ENCODE assay signal across 15 cellular contexts in the genomic region with DNA sequence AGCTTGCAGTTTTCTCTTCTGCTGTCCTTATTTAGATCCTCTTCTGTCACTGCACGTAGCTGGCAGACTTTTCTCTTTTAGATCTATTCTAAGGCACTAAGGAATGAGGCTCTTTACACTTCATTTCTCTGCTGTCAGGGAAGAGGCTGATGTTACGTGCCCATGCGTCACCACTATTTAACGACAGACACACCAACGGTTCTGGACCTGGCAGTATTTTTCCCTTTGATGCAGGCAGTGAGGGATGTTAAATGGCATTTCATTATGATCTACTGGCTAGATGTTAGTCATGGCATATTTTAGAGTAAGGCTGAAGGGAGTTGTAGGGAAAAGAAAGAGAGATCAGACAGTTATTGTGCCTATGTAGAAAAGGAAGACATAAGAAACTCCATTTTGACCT. TPM values are rescaled to one million over a fixed set of nuclear protein-coding genes. Genes with fewer than 3 reads are reported as not detected.
DNase-seq lines count a peak whose midpoint lies in the region; ATAC-seq, FAIRE-seq and TF ChIP-seq lines count a peak whose summit lies in the region.
"Had no signal": no experiment of that assay in that cellular context is flagged by ENCODE, and none has a peak within 500 bp of the region (broad histone marks: within the 10 kb centered on the region; RNA-seq: fewer than 3 reads in every experiment).

No MANE protein-coding gene starts in this region.

- H3K27ac Mint-ChIP-seq in GM23338, result no peak overlapping the region
- no peak overlapping the region for H3K27ac Mint-ChIP-seq in astrocyte (ENCODE audit: unreplicated experiment)
- H3K27ac Mint-ChIP-seq: CD8-positive, alpha-beta memory T cell had no signal

- DNase-seq in GM23338 (ENCODE audit: low spot score) (no peak), astrocyte (ENCODE audit: low read depth) (peak; percentile 53), kidney tubule cell (ENCODE audit: low spot score) (peak; percentile 45), smooth muscle cell (lab: John Stamatoyannopoulos, UW; ENCODE audit: unreplicated experiment) (no peak), NCI-H2196 treated with DMSO at 0.1 percent for 48 hours (lab: John Stamatoyannopoulos, UW; ENCODE audit: unreplicated experiment) (no peak), NCI-H2029 treated with DMSO at 0.1 percent for 48 hours (lab: John Stamatoyannopoulos, UW) (no peak)
- no peak for DNase-seq in activated CD4-positive, alpha-beta T cell treated with anti-CD3 and anti-CD28 coated beads, Interleukin-2, amount 50 U/mL, for 1 hour
- DNase-seq: CD8-positive, alpha-beta memory T cell; DND-41; H9 had no signal

- no peaks in the 10 kb centered on the region for H3K79me2 ChIP-seq in GM23338 (replicated peaks; ENCODE audit: insufficient read depth)
- H3K79me2 ChIP-seq in astrocyte (ENCODE audit: insufficient read depth, low read length), result no peaks in the 10 kb centered on the region
- no peaks in the 10 kb centered on the region for H3K79me2 ChIP-seq in smooth muscle cell (ENCODE audit: low read depth)

- H3K27me3 Mint-ChIP-seq in GM23338 (ENCODE audit: insufficient read depth, low read depth, poor library complexity) (no peaks in the 10 kb centered on the region), astrocyte (ENCODE audit: low read depth, unreplicated experiment) (peaks cover 1% of the 10 kb centered on the region)

- no peak overlapping the region for H3K4me3 Mint-ChIP-seq in GM23338
- H3K4me3 Mint-ChIP-seq in astrocyte (ENCODE audit: unreplicated experiment), result no peak overlapping the region
- H3K4me3 Mint-ChIP-seq: CD8-positive, alpha-beta memory T cell; H9 had no signal

- H3K36me3 Mint-ChIP-seq in GM23338 (ENCODE audit: low read depth) (no peaks in the 10 kb centered on the region), astrocyte (ENCODE audit: low read depth, unreplicated experiment) (no peaks in the 10 kb centered on the region)
- H3K36me3 Mint-ChIP-seq: CD8-positive, alpha-beta memory T cell had no signal

- no peak overlapping the region for H3K9ac ChIP-seq in astrocyte (ENCODE audit: low read length)
- no peak overlapping the region for H3K9ac ChIP-seq in smooth muscle cell (ENCODE audit: low read depth)
- H3K9ac ChIP-seq: BLaER1 had no signal

- no peaks in the 10 kb centered on the region for H3K4me1 Mint-ChIP-seq in GM23338
- H3K4me1 Mint-ChIP-seq in astrocyte (ENCODE audit: low read depth, unreplicated experiment), result peaks cover 22% of the 10 kb centered on the region
- H3K4me1 Mint-ChIP-seq: CD8-positive, alpha-beta memory T cell had no signal

- H3K4me2 ChIP-seq in GM23338 (no peak overlapping the region), astrocyte (ENCODE audit: low read length) (peak overlapping the region; percentile 9), smooth muscle cell (peak overlapping the region; percentile 23)
- H3K4me2 ChIP-seq: BLaER1 had no signal

- no peaks in the 10 kb centered on the region for H3K36me3 ChIP-seq in GM23338 (ENCODE audit: insufficient read depth)
- H3K36me3 ChIP-seq in astrocyte (ENCODE audit: insufficient read depth, low read length), result no peaks in the 10 kb centered on the region
- H3K36me3 ChIP-seq in smooth muscle cell (ENCODE audit: low read depth), result no peaks in the 10 kb centered on the region
- H3K36me3 ChIP-seq: BLaER1 had no signal

- H3K9me3 Mint-ChIP-seq in GM23338 (no peaks in the 10 kb centered on the region), astrocyte (ENCODE audit: unreplicated experiment) (no peaks in the 10 kb centered on the region)
- H3K9me3 Mint-ChIP-seq: CD8-positive, alpha-beta memory T cell; H9 had no signal

- FAIRE-seq in astrocyte (lab: Jason Lieb, UNC), result no peak
- FAIRE-seq: A204.1 had no signal

- H3K4me3 ChIP-seq in GM23338 (no peak overlapping the region), astrocyte (ENCODE audit: insufficient read depth, low read depth, low read length) (no peak overlapping the region), smooth muscle cell (no peak overlapping the region)
- H3K4me3 ChIP-seq: BLaER1 had no signal

- H2AFZ ChIP-seq in GM23338 (peak overlapping the region; percentile 59; the same call in 1 of the 2 replicates), astrocyte (ENCODE audit: low read depth, low read length) (no peak overlapping the region), smooth muscle cell (ENCODE audit: low read depth) (peak overlapping the region; percentile 56)

- no peaks in the 10 kb centered on the region for H3K4me1 ChIP-seq in GM23338 (ENCODE audit: insufficient read depth)
- peaks cover 13% of the 10 kb centered on the region for H3K4me1 ChIP-seq in astrocyte (ENCODE audit: insufficient read depth, low read length)
- H3K4me1 ChIP-seq in smooth muscle cell (ENCODE audit: low read depth), result peaks cover 4% of the 10 kb centered on the region
- H3K4me1 ChIP-seq: BLaER1 had no signal

- H3K27ac ChIP-seq in GM23338 (ENCODE audit: low read depth) (no peak overlapping the region), astrocyte (ENCODE audit: low read depth, low read length) (no peak overlapping the region), smooth muscle cell (ENCODE audit: low read depth) (peak overlapping the region; percentile 58)
- H3K27ac ChIP-seq: BLaER1, HL-60 had no signal

- H4K20me1 ChIP-seq in GM23338 (replicated peaks; ENCODE audit: insufficient read depth) (no peaks in the 10 kb centered on the region), astrocyte (ENCODE audit: insufficient read depth, low read length) (no peaks in the 10 kb centered on the region), smooth muscle cell (ENCODE audit: low read depth) (no peaks in the 10 kb centered on the region)
- H4K20me1 ChIP-seq: BLaER1 had no signal

- 24% methylated on average over 5 of the region's 5 CpGs for WGBS in smooth muscle cell (ENCODE audit: low lambda C conversion rate)

- H3F3A ChIP-seq in GM23338 (replicated peaks; ENCODE audit: low read depth) (no peaks in the 10 kb centered on the region), smooth muscle cell (ENCODE audit: low read depth) (no peaks in the 10 kb centered on the region)

- no peaks in the 10 kb centered on the region for H3K9me2 ChIP-seq in GM23338 (ENCODE audit: insufficient read depth)

- TF ChIP-seq CTCF in GM23338 (conservative IDR thresholded peaks at IDR 0.05; ENCODE audit: low read depth in 2 of 2) (no peak), astrocyte (IDR thresholded peaks at IDR 0.05; ENCODE audit: insufficient read depth, low read depth, low read length) (no peak), smooth muscle cell (IDR thresholded peaks at IDR 0.05; ENCODE audit: borderline replicate concordance, insufficient read depth, poor library complexity, severe bottlenecking) (no peak)

- H3K9me3 ChIP-seq in astrocyte (ENCODE audit: insufficient read depth, low read depth, low read length) (no peaks in the 10 kb centered on the region), smooth muscle cell (replicated peaks; ENCODE audit: low read depth) (no peaks in the 10 kb centered on the region)
- H3K9me3 ChIP-seq: BLaER1, Caco-2 had no signal

- no peaks in the 10 kb centered on the region for H3K27me3 ChIP-seq in GM23338 (ENCODE audit: insufficient read depth)
- no peaks in the 10 kb centered on the region for H3K27me3 ChIP-seq in astrocyte (ENCODE audit: insufficient read depth, low read length)
- H3K27me3 ChIP-seq in smooth muscle cell (ENCODE audit: low read depth), result no peaks in the 10 kb centered on the region
- H3K27me3 ChIP-seq: BLaER1 had no signal

- ATAC-seq in GM23338, result no peak
- ATAC-seq in HG03521 (IDR thresholded peaks at IDR 0.05; ENCODE audit: unreplicated experiment), result no peak

TF ChIP-seq in GM23338, 12 proteins besides CTCF, POLR2A, EP300 and RAD21 (continues in another document):
- TF ChIP-seq ZNF114 (CRISPR knock-in tag; IDR thresholded peaks at IDR 0.05) (no peak), JUNB (IDR thresholded peaks at IDR 0.05; ENCODE audit: unreplicated experiment) (no peak), ZNF331 (CRISPR knock-in tag; IDR thresholded peaks at IDR 0.05; ENCODE audit: low read depth) (no peak), EZH2 (IDR thresholded peaks at IDR 0.05; ENCODE audit: low read depth, unreplicated experiment) (no peak), POLR2AphosphoS5 (IDR thresholded peaks at IDR 0.05; ENCODE audit: low read depth) (no peak)
- TF ChIP-seq, protein P1, sequence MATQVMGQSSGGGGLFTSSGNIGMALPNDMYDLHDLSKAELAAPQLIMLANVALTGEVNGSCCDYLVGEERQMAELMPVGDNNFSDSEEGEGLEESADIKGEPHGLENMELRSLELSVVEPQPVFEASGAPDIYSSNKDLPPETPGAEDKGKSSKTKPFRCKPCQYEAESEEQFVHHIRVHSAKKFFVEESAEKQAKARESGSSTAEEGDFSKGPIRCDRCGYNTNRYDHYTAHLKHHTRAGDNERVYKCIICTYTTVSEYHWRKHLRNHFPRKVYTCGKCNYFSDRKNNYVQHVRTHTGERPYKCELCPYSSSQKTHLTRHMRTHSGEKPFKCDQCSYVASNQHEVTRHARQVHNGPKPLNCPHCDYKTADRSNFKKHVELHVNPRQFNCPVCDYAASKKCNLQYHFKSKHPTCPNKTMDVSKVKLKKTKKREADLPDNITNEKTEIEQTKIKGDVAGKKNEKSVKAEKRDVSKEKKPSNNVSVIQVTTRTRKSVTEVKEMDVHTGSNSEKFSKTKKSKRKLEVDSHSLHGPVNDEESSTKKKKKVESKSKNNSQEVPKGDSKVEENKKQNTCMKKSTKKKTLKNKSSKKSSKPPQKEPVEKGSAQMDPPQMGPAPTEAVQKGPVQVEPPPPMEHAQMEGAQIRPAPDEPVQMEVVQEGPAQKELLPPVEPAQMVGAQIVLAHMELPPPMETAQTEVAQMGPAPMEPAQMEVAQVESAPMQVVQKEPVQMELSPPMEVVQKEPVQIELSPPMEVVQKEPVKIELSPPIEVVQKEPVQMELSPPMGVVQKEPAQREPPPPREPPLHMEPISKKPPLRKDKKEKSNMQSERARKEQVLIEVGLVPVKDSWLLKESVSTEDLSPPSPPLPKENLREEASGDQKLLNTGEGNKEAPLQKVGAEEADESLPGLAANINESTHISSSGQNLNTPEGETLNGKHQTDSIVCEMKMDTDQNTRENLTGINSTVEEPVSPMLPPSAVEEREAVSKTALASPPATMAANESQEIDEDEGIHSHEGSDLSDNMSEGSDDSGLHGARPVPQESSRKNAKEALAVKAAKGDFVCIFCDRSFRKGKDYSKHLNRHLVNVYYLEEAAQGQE (IDR thresholded peaks at IDR 0.05; ENCODE audit: unreplicated experiment), result no peak

RNA-seq across cellular contexts. Expression of a gene that starts 8.2 kb away (rescaled TPM):
- not detected in 2 replicates for total RNA-seq in GM23338 (2014; rRNA removed; shearing (Covaris generic))
- polyA plus RNA-seq in GM23338 (2016; fragmentation: Nextera tagmentation; extraction: Ambion mirVana), result not detected in 2 replicates
- 2.5 and 4.7 TPM in 2 replicates for total RNA-seq in astrocyte
- total RNA-seq in smooth muscle cell, result 51.1 and 79.5 TPM in 2 replicates
- polyA plus RNA-seq in smooth muscle cell, result 24.4 and 48.2 TPM in 2 replicates
- total RNA-seq: Caco-2; CD8-positive, alpha-beta memory T cell; H9 had no signal
- polyA plus RNA-seq: CD8-positive, alpha-beta memory T cell had no signal

Comparison
In these comparisons a context has a peak if more than half of its experiments do, and no peak if none do; other contexts are left out.
1. DNase-seq: peak in astrocyte (single experiment) and kidney tubule cell (single experiment); none in GM23338 (single experiment), smooth muscle cell (single experiment), NCI-H2196 treated with DMSO at 0.1 percent for 48 hours (single experiment), activated CD4-positive, alpha-beta T cell treated with anti-CD3 and anti-CD28 coated beads, Interleukin-2, amount 50 U/mL, for 1 hour (single experiment) and NCI-H2029 treated with DMSO at 0.1 percent for 48 hours (single experiment).